14 cellular contexts compared by ENCODE assay signal in the genomic region with DNA sequence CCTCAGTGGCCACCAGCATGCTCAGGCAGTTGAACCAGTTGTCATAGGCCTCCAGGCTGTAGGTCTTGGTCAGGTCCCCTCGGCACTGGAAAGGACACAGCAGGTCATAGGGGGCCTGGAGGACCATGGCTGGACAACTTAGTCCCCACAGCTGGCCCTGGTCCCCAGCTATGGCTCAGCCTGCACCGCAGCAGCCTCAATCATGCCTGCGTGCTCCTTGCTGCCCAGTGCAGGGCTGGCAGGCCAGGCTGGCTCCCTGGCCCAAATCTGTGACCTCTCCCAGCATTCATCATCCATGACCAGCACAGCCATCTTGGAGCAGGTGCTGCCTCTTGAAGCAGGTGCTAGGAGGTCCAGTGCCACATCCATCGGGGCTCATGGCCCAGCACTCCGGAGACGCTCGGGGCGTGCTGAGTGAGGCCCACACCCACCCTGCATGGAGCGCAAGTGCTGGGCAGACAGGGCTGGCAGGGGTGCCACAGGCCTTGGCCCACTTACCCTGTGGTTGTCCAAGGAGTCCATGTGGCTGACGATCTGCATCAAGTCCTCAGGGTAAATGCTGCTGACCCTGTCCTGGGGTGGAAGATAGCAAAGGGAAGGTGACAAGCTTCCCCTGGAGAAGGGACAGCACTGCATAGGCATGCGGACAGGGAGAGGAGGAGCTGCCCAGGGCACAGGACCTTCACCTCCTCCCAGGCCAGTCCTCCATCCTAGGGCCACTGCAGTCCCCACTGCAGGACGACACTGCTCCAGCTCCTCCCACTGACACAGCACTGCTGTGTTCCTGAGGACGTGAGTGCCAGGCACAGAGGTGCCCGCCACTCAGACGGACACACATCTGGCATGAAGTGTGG.
DNase-seq lines count a peak whose midpoint lies in the region; ATAC-seq, FAIRE-seq and TF ChIP-seq lines count a peak whose summit lies in the region.
"Had no signal": no experiment of that assay in that cellular context is flagged by ENCODE, and none has a peak within 500 bp of the region (broad histone marks: within the 10 kb centered on the region; RNA-seq: fewer than 3 reads in every experiment).

No MANE protein-coding gene starts in this region.

- H3K4me3 ChIP-seq in spleen: no peak overlapping the region

- H3K27me3 Mint-ChIP-seq in T-helper 17 cell: no peaks in the 10 kb centered on the region
- H3K27me3 Mint-ChIP-seq: stimulated activated naive CD8-positive, alpha-beta T cell treated with anti-CD3 and anti-CD28 coated beads, Interleukin-15, Interleukin-2, amounts not matched to agents 100 ng/mL and 50 ng/mL, for 24 hours had no signal

- no peak overlapping the region for H3K27ac ChIP-seq in spleen

- TF ChIP-seq POLR2A in spleen (IDR thresholded peaks at IDR 0.05): no peak

- H3K36me3 ChIP-seq in spleen: peaks cover 0 to 51% (median 0%) of the 10 kb centered on the region in 6 donors

- in situ Hi-C loops in GM13976 (cut with MboI; ENCODE audit: low sequenced_read_pairs, unreplicated experiment): no loop called here

- H3K4me3 Mint-ChIP-seq in T-helper 17 cell: no peak overlapping the region
- H3K4me3 Mint-ChIP-seq: activated naive CD4-positive, alpha-beta T cell treated with anti-CD3 and anti-CD28 coated beads for 36 hours; HFFc6; stimulated activated naive CD8-positive, alpha-beta T cell treated with anti-CD3 and anti-CD28 coated beads, Interleukin-15, Interleukin-2, amounts not matched to agents 100 ng/mL and 50 ng/mL, for 24 hours had no signal

- WGBS in spleen, 5 donors: 92 to 98% (median 96%) methylated on average over 8 to 15 of the region's 15 CpGs

- H3K36me3 Mint-ChIP-seq in T-helper 17 cell (ENCODE audit: low read depth): no peaks in the 10 kb centered on the region

- H3K4me1 ChIP-seq in spleen: peaks cover 0 to 37% (median 17%) of the 10 kb centered on the region in 6 donors

- FAIRE-seq in frontal cortex (lab: Jason Lieb, UNC): no peak

- H3K27me3 ChIP-seq in spleen (replicated peaks in 1 of 7): no peaks in the 10 kb centered on the region

- peaks cover 11% of the 10 kb centered on the region for H3K4me1 Mint-ChIP-seq in T-helper 17 cell

- TF ChIP-seq CTCF in GM13976 (IDR thresholded peaks at IDR 0.05; ENCODE audit: borderline replicate concordance, control extremely low read depth, extremely low read depth, insufficient read depth, missing control alignments) (no peak), spleen (IDR thresholded peaks at IDR 0.05 in 8 of 11, conservative IDR thresholded peaks at IDR 0.05 in 3 of 11) (no peak)

- no peak for ATAC-seq in T-helper 17 cell
- ATAC-seq: left cardiac atrium had no signal

- no peak overlapping the region for H3K27ac Mint-ChIP-seq in T-helper 17 cell
- H3K27ac Mint-ChIP-seq: activated naive CD4-positive, alpha-beta T cell treated with anti-CD3 and anti-CD28 coated beads for 36 hours; HFFc6; stimulated activated naive CD8-positive, alpha-beta T cell treated with anti-CD3 and anti-CD28 coated beads, Interleukin-15, Interleukin-2, amounts not matched to agents 100 ng/mL and 50 ng/mL, for 24 hours had no signal

- intact Hi-C loops in spleen (cut with DNase I; ENCODE audit: low total_unique reads): no loop called here

- H3K9me3 ChIP-seq in spleen: no peaks in the 10 kb centered on the region
- no peaks in the 10 kb centered on the region for H3K9me3 ChIP-seq in T-helper 17 cell (ENCODE audit: control insufficient read depth, low read length, poor library complexity, severe bottlenecking)

- DNase-seq in D341Med (ENCODE audit: low spot score): peak; percentile 14
- peak; percentile 23 for DNase-seq in GM13976 (ENCODE audit: low spot score)
- DNase-seq in frontal cortex (ENCODE audit: low spot score in 2 of 2): peak; percentile 6 to 12
- peak; percentile 73 for DNase-seq in spleen
- no peak for DNase-seq in T-helper 17 cell
- no peak for DNase-seq in HUDEP-2 (lab: John Stamatoyannopoulos, UW; ENCODE audit: unreplicated experiment in 76 of 76)
- DNase-seq in NCI-H748 treated with DMSO at 0.1 percent for 48 hours (lab: John Stamatoyannopoulos, UW): no peak
- DNase-seq: activated naive CD4-positive, alpha-beta T cell treated with anti-CD3 and anti-CD28 coated beads for 36 hours; Calu3; HFFc6; NCI-H1048; NCI-H526 had no signal

Comparison
In these comparisons a context has a peak if more than half of its experiments do, and no peak if none do; other contexts are left out.
1. DNase-seq: peak in D341Med (single experiment), GM13976 (single experiment), frontal cortex (2 of 2) and spleen (single experiment); none in T-helper 17 cell (0 of 3), HUDEP-2 (0 of 76) and NCI-H748 treated with DMSO at 0.1 percent for 48 hours (single experiment).